In genomic region chr1:154870117-154870571, GRCh38 we compare ENCODE assay signal across 8 cellular contexts. TPM values are rescaled to one million over a fixed set of nuclear protein-coding genes. Genes with fewer than 3 reads are reported as not detected.
A peak's percentile ranks its signal among the peaks of the same experiment; 100 is the strongest.
DNase-seq lines count a peak whose midpoint lies in the region; ATAC-seq and TF ChIP-seq lines count a peak whose summit lies in the region.

Gene KCNN3 (minus strand): TSS chr1:154870281. CDS start chr1:154869964, 317 bp downstream.

- H3K9me3 ChIP-seq in SU-DHL-6 (ENCODE audit: insufficient read depth, low read length), result no peaks in the 10 kb centered on the region
- H3K9me3 ChIP-seq in psoas muscle, result no peaks in the 10 kb centered on the region
- H3K9me3 ChIP-seq in vagina, result no peaks in the 10 kb centered on the region

- H3K9me2 ChIP-seq in SU-DHL-6 (replicated peaks; ENCODE audit: insufficient read depth, low read length), result no peaks in the 10 kb centered on the region

- H3K9ac ChIP-seq in SU-DHL-6 (ENCODE audit: low read length), result peak within 1 kb of the TSS; percentile 33; the same call in 1 of the 2 replicates

- no peaks in the 10 kb centered on the region for H3K27me3 ChIP-seq in SU-DHL-6 (ENCODE audit: low read length)
- no peaks in the 10 kb centered on the region for H3K27me3 ChIP-seq in psoas muscle (ENCODE audit: insufficient read depth in 3 of 3, low read length in 2 of 3)
- H3K27me3 ChIP-seq in vagina, result no peaks in the 10 kb centered on the region

- intact Hi-C loops in left ventricle myocardium superior (cut with micrococcal nuclease) (no loop called here), psoas muscle (cut with DNase I) (no loop called here), vagina (cut with DNase I) (loop anchor here (10.0 kb wide), 1 partner anchor 175 kb away; no protein-coding TSS in a partner anchor)

- no peak within 1 kb of the TSS for H3K27ac ChIP-seq in SU-DHL-6 (ENCODE audit: low read depth, low read length)
- H3K27ac ChIP-seq in psoas muscle, result peak within 1 kb of the TSS; percentile 96
- H3K27ac ChIP-seq in vagina, result peak within 1 kb of the TSS; percentile 50

- TF ChIP-seq CTCF in SU-DHL-6 (IDR thresholded peaks at IDR 0.05; ENCODE audit: insufficient read depth, low read length, poor library complexity, severe bottlenecking) (no peak), psoas muscle (IDR thresholded peaks at IDR 0.05) (no peak), vagina (IDR thresholded peaks at IDR 0.05) (no peak)

- peak; percentile 94 for DNase-seq in NCI-H1105 (lab: John Stamatoyannopoulos, UW)
- peak in 55 of 56 donors; percentile 40 to 97 (median 90) for DNase-seq in amygdala (lab: John Stamatoyannopoulos, UW)
- DNase-seq in left ventricle myocardium superior, result peak; percentile 96
- DNase-seq in psoas muscle, result peak; percentile 95 to 97
- peak in 1 of 2 donors; percentile 94 for DNase-seq in vagina (ENCODE audit: extremely low spot score in 2 of 2)

- WGBS in psoas muscle, 3 donors, result 1 to 2% (median 1%) methylated on average over 17 of the region's 17 CpGs

- H3F3A ChIP-seq in SU-DHL-6 (ENCODE audit: insufficient read depth), result peaks cover 7% of the 10 kb centered on the region; the same call in 1 of the 2 replicates

- peak; percentile 91 for TF ChIP-seq POLR2A in GM10847 (IDR thresholded peaks at IDR 0.05; ENCODE audit: extremely low read depth, insufficient read length)
- peak in 1 of 2 donors; percentile 27 for TF ChIP-seq POLR2A in vagina (IDR thresholded peaks at IDR 0.05)

- H3K36me3 ChIP-seq in SU-DHL-6 (ENCODE audit: low read length) (no peaks in the 10 kb centered on the region), psoas muscle (ENCODE audit: insufficient read depth in 1 of 2, low read depth in 1 of 2) (no peaks in the 10 kb centered on the region), vagina (no peaks in the 10 kb centered on the region)

- H4K20me1 ChIP-seq in SU-DHL-6 (ENCODE audit: low read depth, low read length), result no peaks in the 10 kb centered on the region

- peak within 1 kb of the TSS; percentile 33 for H3K4me3 ChIP-seq in SU-DHL-6 (ENCODE audit: insufficient read depth, low read length, poor library complexity, severe bottlenecking)
- H3K4me3 ChIP-seq in psoas muscle, result peak within 1 kb of the TSS; percentile 91
- peak within 1 kb of the TSS; percentile 41 for H3K4me3 ChIP-seq in vagina

- H3K4me1 ChIP-seq in psoas muscle, result peaks cover 18% of the 10 kb centered on the region
- H3K4me1 ChIP-seq in vagina, result peaks cover 34% of the 10 kb centered on the region

- peak within 1 kb of the TSS; percentile 70 for H3K4me2 ChIP-seq in SU-DHL-6 (ENCODE audit: low read depth, low read length, poor library complexity, severe bottlenecking)

- no peaks in the 10 kb centered on the region for H3K79me2 ChIP-seq in SU-DHL-6 (ENCODE audit: insufficient read depth, low read length)

- H2AFZ ChIP-seq in SU-DHL-6 (ENCODE audit: low read depth, low read length, severe bottlenecking), result peak within 1 kb of the TSS; percentile 70

- ATAC-seq in HG02610 (IDR thresholded peaks at IDR 0.05; ENCODE audit: unreplicated experiment) (peak; percentile 88), left ventricle myocardium superior (peak; percentile 97), psoas muscle (peak; percentile 84 to 92 (median 88))

RNA-seq across cellular contexts. Expression of gene KCNN3, which starts in this region (rescaled TPM):
- 4.0 TPM for total RNA-seq in left ventricle myocardium superior
- total RNA-seq in psoas muscle, result 10 to 100 TPM; 11.8 to 60.9 (median 17.4) TPM
- 1 to 10 TPM; 2.5 to 7.5 (median 3.7) TPM for polyA plus RNA-seq in psoas muscle
- 7.4 TPM for total RNA-seq in vagina

Comparison
In these comparisons a context has a peak if more than half of its experiments do, and no peak if none do; other contexts are left out.
1. H3K4me3 ChIP-seq: peak in every context shown above with its lines; median percentile 91 in psoas muscle; 41 in vagina; 33 in SU-DHL-6.